ENCODE assay signal across 1 cellular context in the genomic region with DNA sequence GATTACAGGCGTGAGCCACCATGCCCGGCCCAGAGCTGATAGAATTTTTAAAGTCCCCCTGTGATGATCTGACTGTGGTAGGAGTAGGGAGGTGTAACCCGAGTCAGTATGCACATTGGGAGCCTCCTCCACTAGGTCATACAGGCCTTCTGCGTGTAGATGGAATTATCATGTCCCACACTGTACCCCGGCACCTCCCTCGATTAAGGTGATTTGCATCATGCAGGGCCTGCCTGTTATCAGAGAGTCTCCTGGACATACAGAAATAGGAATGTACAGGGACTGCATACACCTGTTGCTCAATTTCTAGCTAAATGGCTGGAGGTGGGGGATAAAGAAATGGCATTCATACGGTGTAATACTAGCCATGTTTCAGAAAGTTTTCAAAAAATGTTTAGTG.
TF ChIP-seq lines count a peak whose summit lies in the region.

No MANE protein-coding gene starts in this region.

TF ChIP-seq in GM23338, 12 proteins besides CTCF, POLR2A, EP300 and RAD21 (continued from another document):
- TF ChIP-seq, protein P1, sequence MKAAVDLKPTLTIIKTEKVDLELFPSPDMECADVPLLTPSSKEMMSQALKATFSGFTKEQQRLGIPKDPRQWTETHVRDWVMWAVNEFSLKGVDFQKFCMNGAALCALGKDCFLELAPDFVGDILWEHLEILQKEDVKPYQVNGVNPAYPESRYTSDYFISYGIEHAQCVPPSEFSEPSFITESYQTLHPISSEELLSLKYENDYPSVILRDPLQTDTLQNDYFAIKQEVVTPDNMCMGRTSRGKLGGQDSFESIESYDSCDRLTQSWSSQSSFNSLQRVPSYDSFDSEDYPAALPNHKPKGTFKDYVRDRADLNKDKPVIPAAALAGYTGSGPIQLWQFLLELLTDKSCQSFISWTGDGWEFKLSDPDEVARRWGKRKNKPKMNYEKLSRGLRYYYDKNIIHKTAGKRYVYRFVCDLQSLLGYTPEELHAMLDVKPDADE (IDR thresholded peaks at IDR 0.05) = no peak
- TF ChIP-seq NANOG (IDR thresholded peaks at IDR 0.05; ENCODE audit: borderline replicate concordance) (no peak), POLR2AphosphoS5 (IDR thresholded peaks at IDR 0.05; ENCODE audit: low read depth) (no peak), STAT1 (IDR thresholded peaks at IDR 0.05; ENCODE audit: unreplicated experiment) (no peak), JUNB (IDR thresholded peaks at IDR 0.05; ENCODE audit: unreplicated experiment) (no peak), EZH2phosphoT487 (IDR thresholded peaks at IDR 0.05; ENCODE audit: unreplicated experiment) (no peak), CREB1 (CRISPR knock-in tag; IDR thresholded peaks at IDR 0.05; ENCODE audit: low read depth) (no peak)
- TF ChIP-seq, protein P2, sequence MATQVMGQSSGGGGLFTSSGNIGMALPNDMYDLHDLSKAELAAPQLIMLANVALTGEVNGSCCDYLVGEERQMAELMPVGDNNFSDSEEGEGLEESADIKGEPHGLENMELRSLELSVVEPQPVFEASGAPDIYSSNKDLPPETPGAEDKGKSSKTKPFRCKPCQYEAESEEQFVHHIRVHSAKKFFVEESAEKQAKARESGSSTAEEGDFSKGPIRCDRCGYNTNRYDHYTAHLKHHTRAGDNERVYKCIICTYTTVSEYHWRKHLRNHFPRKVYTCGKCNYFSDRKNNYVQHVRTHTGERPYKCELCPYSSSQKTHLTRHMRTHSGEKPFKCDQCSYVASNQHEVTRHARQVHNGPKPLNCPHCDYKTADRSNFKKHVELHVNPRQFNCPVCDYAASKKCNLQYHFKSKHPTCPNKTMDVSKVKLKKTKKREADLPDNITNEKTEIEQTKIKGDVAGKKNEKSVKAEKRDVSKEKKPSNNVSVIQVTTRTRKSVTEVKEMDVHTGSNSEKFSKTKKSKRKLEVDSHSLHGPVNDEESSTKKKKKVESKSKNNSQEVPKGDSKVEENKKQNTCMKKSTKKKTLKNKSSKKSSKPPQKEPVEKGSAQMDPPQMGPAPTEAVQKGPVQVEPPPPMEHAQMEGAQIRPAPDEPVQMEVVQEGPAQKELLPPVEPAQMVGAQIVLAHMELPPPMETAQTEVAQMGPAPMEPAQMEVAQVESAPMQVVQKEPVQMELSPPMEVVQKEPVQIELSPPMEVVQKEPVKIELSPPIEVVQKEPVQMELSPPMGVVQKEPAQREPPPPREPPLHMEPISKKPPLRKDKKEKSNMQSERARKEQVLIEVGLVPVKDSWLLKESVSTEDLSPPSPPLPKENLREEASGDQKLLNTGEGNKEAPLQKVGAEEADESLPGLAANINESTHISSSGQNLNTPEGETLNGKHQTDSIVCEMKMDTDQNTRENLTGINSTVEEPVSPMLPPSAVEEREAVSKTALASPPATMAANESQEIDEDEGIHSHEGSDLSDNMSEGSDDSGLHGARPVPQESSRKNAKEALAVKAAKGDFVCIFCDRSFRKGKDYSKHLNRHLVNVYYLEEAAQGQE (IDR thresholded peaks at IDR 0.05; ENCODE audit: unreplicated experiment) = no peak
